In the genomic region with DNA sequence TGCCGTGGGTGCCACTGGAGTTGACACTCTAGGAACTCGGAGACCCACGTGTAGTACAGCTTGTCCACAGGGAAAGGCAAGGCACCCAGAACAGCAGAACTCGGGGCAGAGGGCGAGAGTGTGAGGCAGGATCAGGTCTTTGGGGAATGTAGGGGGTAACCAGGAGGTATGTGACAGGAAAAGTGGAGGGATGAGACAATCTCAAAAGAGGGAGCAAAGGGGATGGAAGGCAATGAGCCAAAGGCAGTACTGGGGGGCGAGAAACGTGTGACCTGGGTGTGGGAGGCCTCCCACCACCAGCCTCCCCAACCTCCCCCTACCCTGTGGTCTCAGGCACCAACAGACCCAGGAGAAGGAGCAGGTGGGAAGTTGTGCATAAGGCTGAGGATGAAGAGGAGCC, we compare ENCODE assay signal across 21 cellular contexts. TPM values are rescaled to one million over a fixed set of nuclear protein-coding genes. Genes with fewer than 3 reads are reported as not detected.
DNase-seq lines count a peak whose midpoint lies in the region; ATAC-seq and TF ChIP-seq lines count a peak whose summit lies in the region.
"Had no signal": no experiment of that assay in that cellular context is flagged by ENCODE, and none has a peak within 500 bp of the region (broad histone marks: within the 10 kb centered on the region; RNA-seq: fewer than 3 reads in every experiment).

No MANE protein-coding gene starts in this region.

- POLR2A ChIA-PET in HEK293T (lab: Yijun Ruan, JAX) = no interaction called here

- H3K4me1 Mint-ChIP-seq in HFFc6 (ENCODE audit: low read depth) (peaks cover 69% of the 10 kb centered on the region), neural progenitor cell (peaks cover 30% of the 10 kb centered on the region)

- H3K4me3 ChIP-seq in coronary artery (no peak overlapping the region), neural progenitor cell (no peak overlapping the region), thyroid gland (replicated peaks in 1 of 3) (no peak overlapping the region)

- no peaks in the 10 kb centered on the region for H3K79me2 ChIP-seq in neural progenitor cell (ENCODE audit: low read depth)

- WGBS in thyroid gland, 2 donors = 93 to 97% methylated on average over 7 of the region's 7 CpGs

- no peak overlapping the region for H2AFZ ChIP-seq in neural progenitor cell (replicated peaks)

- H3K27me3 ChIP-seq in neural progenitor cell = no peaks in the 10 kb centered on the region
- no peaks in the 10 kb centered on the region for H3K27me3 ChIP-seq in thyroid gland

- H3F3A ChIP-seq in neural progenitor cell (ENCODE audit: low read depth) = no peaks in the 10 kb centered on the region

- H3K36me3 Mint-ChIP-seq in HFFc6 (ENCODE audit: low read depth) = peaks cover 13% of the 10 kb centered on the region
- peaks cover 5% of the 10 kb centered on the region for H3K36me3 Mint-ChIP-seq in neural progenitor cell
- H3K36me3 Mint-ChIP-seq: activated naive CD4-positive, alpha-beta T cell treated with anti-CD3 and anti-CD28 coated beads, Interleukin-2, amount 50 U/mL, for 24 hours; IgD-negative memory B cell; natural killer cell treated with Interleukin-12 subunit alpha and Interleukin-12 subunit beta and Interleukin-15 and Interleukin-18, amount 100 ng/mL, for 72 hours; stimulated activated naive B cell treated with anti-CD40 and anti-IgM and Interleukin-4, amounts not matched to agents 10 μg/mL and 1 μg/mL and 100 μg/mL, for 72 hours had no signal

- intact Hi-C loops in thyroid gland (cut with DNase I) = no loop called here

- H3K27me3 Mint-ChIP-seq in HFFc6 (ENCODE audit: insufficient read depth) (peaks cover 2% of the 10 kb centered on the region), neural progenitor cell (ENCODE audit: insufficient read depth, low read depth) (peaks cover 2% of the 10 kb centered on the region)
- H3K27me3 Mint-ChIP-seq: activated naive CD4-positive, alpha-beta T cell treated with anti-CD3 and anti-CD28 coated beads, Interleukin-2, amount 50 U/mL, for 24 hours had no signal

- H3K4me1 ChIP-seq in neural progenitor cell = peaks cover 16% of the 10 kb centered on the region
- peaks cover 48 to 62% of the 10 kb centered on the region in 2 donors for H3K4me1 ChIP-seq in thyroid gland

- H3K27ac ChIP-seq in coronary artery = peak overlapping the region; percentile 88 to 97
- H3K27ac ChIP-seq in neural progenitor cell = no peak overlapping the region
- peak overlapping the region in 2 of 3 donors; percentile 78 to 86 for H3K27ac ChIP-seq in thyroid gland
- H3K27ac ChIP-seq: VCaP had no signal

- no peak for DNase-seq in HFFc6
- no peak for DNase-seq in coronary artery (ENCODE audit: low spot score)
- DNase-seq in neural progenitor cell (ENCODE audit: low spot score) = no peak
- DNase-seq in thyroid gland = no peak
- DNase-seq in HEK293T (ENCODE audit: extremely low spot score) = no peak
- DNase-seq in NCI-H446 (lab: John Stamatoyannopoulos, UW) = no peak
- DNase-seq: activated CD4-positive, alpha-beta memory T cell treated with anti-CD3 and anti-CD28 coated beads, Interleukin-2, amount 10 ng/mL, durations not matched to agents 7 days and 5 days; activated T-cell treated with anti-CD3 and anti-CD28 coated beads, Interleukin-2, amount 50 U/mL, for 48 hours; EL; GOT3; immature natural killer cell; NCI-H1930; NCI-H524 treated with DMSO at 0.1 percent for 48 hours; SHP77; stimulated activated CD4-positive, alpha-beta T cell treated with anti-CD3 and anti-CD28 coated beads, Interleukin-15, amount 100 ng/mL, for 24 hours; stimulated activated naive B cell treated with anti-CD40 and anti-IgM and Interleukin-4, amounts not matched to agents 10 μg/mL and 1 μg/mL and 100 μg/mL, for 72 hours had no signal

- no peak overlapping the region for H3K9ac ChIP-seq in neural progenitor cell

- no peak overlapping the region for H3K4me2 ChIP-seq in neural progenitor cell

- H3K27ac Mint-ChIP-seq in HFFc6 = peak overlapping the region; percentile 98
- H3K27ac Mint-ChIP-seq in neural progenitor cell = peak overlapping the region; percentile 9
- H3K27ac Mint-ChIP-seq: activated CD4-positive, alpha-beta memory T cell treated with anti-CD3 and anti-CD28 coated beads, Interleukin-2, amount 10 ng/mL, durations not matched to agents 7 days and 5 days; activated naive CD4-positive, alpha-beta T cell treated with anti-CD3 and anti-CD28 coated beads, Interleukin-2, amount 50 U/mL, for 24 hours; IgD-negative memory B cell; immature natural killer cell; natural killer cell treated with Interleukin-12 subunit alpha and Interleukin-12 subunit beta and Interleukin-15 and Interleukin-18, amount 100 ng/mL, for 72 hours; stimulated activated naive B cell treated with anti-CD40 and anti-IgM and Interleukin-4, amounts not matched to agents 10 μg/mL and 1 μg/mL and 100 μg/mL, for 72 hours had no signal

- no peak for TF ChIP-seq POLR2A in thyroid gland (IDR thresholded peaks at IDR 0.05)

- ATAC-seq in HG03571 (IDR thresholded peaks at IDR 0.05; ENCODE audit: unreplicated experiment) = no peak
- ATAC-seq: natural killer cell treated with Interleukin-12 subunit alpha and Interleukin-12 subunit beta and Interleukin-15 and Interleukin-18, amount 100 ng/mL, for 72 hours; stimulated activated naive B cell treated with anti-CD40 and anti-IgM and Interleukin-4, amounts not matched to agents 10 μg/mL and 1 μg/mL and 100 μg/mL, for 72 hours had no signal

- H3K9me3 ChIP-seq in neural progenitor cell (ENCODE audit: low read depth) = no peaks in the 10 kb centered on the region
- H3K9me3 ChIP-seq in thyroid gland = no peaks in the 10 kb centered on the region

- H3K4me3 Mint-ChIP-seq in HFFc6 = peak overlapping the region; percentile 25; the same call in 1 of the 2 replicates
- H3K4me3 Mint-ChIP-seq in neural progenitor cell = no peak overlapping the region
- H3K4me3 Mint-ChIP-seq: activated CD4-positive, alpha-beta memory T cell treated with anti-CD3 and anti-CD28 coated beads, Interleukin-2, amount 10 ng/mL, durations not matched to agents 7 days and 5 days; activated naive CD4-positive, alpha-beta T cell treated with anti-CD3 and anti-CD28 coated beads, Interleukin-2, amount 50 U/mL, for 24 hours; IgD-negative memory B cell; immature natural killer cell; natural killer cell treated with Interleukin-12 subunit alpha and Interleukin-12 subunit beta and Interleukin-15 and Interleukin-18, amount 100 ng/mL, for 72 hours; stimulated activated naive B cell treated with anti-CD40 and anti-IgM and Interleukin-4, amounts not matched to agents 10 μg/mL and 1 μg/mL and 100 μg/mL, for 72 hours had no signal

- no peaks in the 10 kb centered on the region for H3K9me3 Mint-ChIP-seq in HFFc6
- no peaks in the 10 kb centered on the region for H3K9me3 Mint-ChIP-seq in neural progenitor cell
- H3K9me3 Mint-ChIP-seq: activated CD4-positive, alpha-beta memory T cell treated with anti-CD3 and anti-CD28 coated beads, Interleukin-2, amount 10 ng/mL, durations not matched to agents 7 days and 5 days; activated naive CD4-positive, alpha-beta T cell treated with anti-CD3 and anti-CD28 coated beads, Interleukin-2, amount 50 U/mL, for 24 hours; immature natural killer cell; natural killer cell treated with Interleukin-12 subunit alpha and Interleukin-12 subunit beta and Interleukin-15 and Interleukin-18, amount 100 ng/mL, for 72 hours; stimulated activated naive B cell treated with anti-CD40 and anti-IgM and Interleukin-4, amounts not matched to agents 10 μg/mL and 1 μg/mL and 100 μg/mL, for 72 hours had no signal

- H3K36me3 ChIP-seq in neural progenitor cell (no peaks in the 10 kb centered on the region), thyroid gland (no peaks in the 10 kb centered on the region)

- TF ChIP-seq CTCF in HFFc6 (IDR thresholded peaks at IDR 0.05) (no peak), coronary artery (IDR thresholded peaks at IDR 0.05) (no peak), neural progenitor cell (IDR thresholded peaks at IDR 0.05) (no peak), thyroid gland (IDR thresholded peaks at IDR 0.05) (no peak)

- H4K20me1 ChIP-seq in neural progenitor cell (ENCODE audit: low read depth) = peaks cover 9% of the 10 kb centered on the region

- CTCF ChIA-PET in HEK293T (lab: Yijun Ruan, JAX) = interaction anchor here (1.4 kb wide), 1 partner anchor 10 kb away, joined by 4 read pairs; no protein-coding TSS in a partner anchor

TF ChIP-seq in HEK293T, 16 proteins besides CTCF, POLR2A, EP300 and RAD21:
- TF ChIP-seq FOXK2 (IDR thresholded peaks at IDR 0.05) (no peak), FOXM1 (IDR thresholded peaks at IDR 0.05; ENCODE audit: borderline replicate concordance) (no peak)
TF ChIP-seq in HEK293T: peak in this region for 0.

RNA-seq across cellular contexts. Expression of a gene that starts 48.9 kb away (rescaled TPM):
- total RNA-seq in HFFc6 (2021; fragmentation: NEBNext Ultra II Directional; extraction: Animal tissue kit (Norgen Biotek cat#: 25700)) = 10 to 100 TPM; 25.2 to 39.6 (median 28.4) TPM
- total RNA-seq in neural progenitor cell (ENCODE audit: low replicate concordance) (42.2 and 47.6 TPM in 2 replicates), thyroid gland (10 to 100 TPM; 18.5 to 37.4 (median 25.5) TPM)
